Comparison of ENCODE assay signal across 10 cellular contexts in genomic region chr1:214404571-214405213, GRCh38.
A peak's percentile ranks its signal among the peaks of the same experiment; 100 is the strongest.
DNase-seq lines count a peak whose midpoint lies in the region; ATAC-seq and TF ChIP-seq lines count a peak whose summit lies in the region.
"Had no signal": no experiment of that assay in that cellular context is flagged by ENCODE, and none has a peak within 500 bp of the region (broad histone marks: within the 10 kb centered on the region; RNA-seq: fewer than 3 reads in every experiment).

No MANE protein-coding gene starts in this region.

- H3K27me3 ChIP-seq in mesenchymal stem cell (ENCODE audit: control insufficient read depth in 1 of 2, insufficient read depth in 1 of 2, low read length in 2 of 2) (no peaks in the 10 kb centered on the region), BE2C (peaks cover 6% of the 10 kb centered on the region), thyroid gland (no peaks in the 10 kb centered on the region)

- peak overlapping the region; percentile 94 to 97 for H2BK12ac ChIP-seq in mesenchymal stem cell (ENCODE audit: low read length in 2 of 2)

- peak overlapping the region; percentile 68 for H3K4me2 ChIP-seq in mesenchymal stem cell (ENCODE audit: low read length, poor library complexity, severe bottlenecking)

- H3K4me3 ChIP-seq in mesenchymal stem cell (ENCODE audit: insufficient read depth in 1 of 2, low read depth in 1 of 2, low read length in 2 of 2) (no peak overlapping the region), BE2C (ENCODE audit: low read depth, low read length) (no peak overlapping the region), thyroid gland (replicated peaks in 1 of 3) (no peak overlapping the region)

- H3K9me3 Mint-ChIP-seq in activated T-helper 17 cell treated with anti-CD3 and anti-CD28 coated beads, Interleukin-2, amount 50 U/mL, for 72 hours = no peaks in the 10 kb centered on the region
- H3K9me3 Mint-ChIP-seq: IgD-negative memory B cell had no signal

- no peaks in the 10 kb centered on the region for H3K4me1 Mint-ChIP-seq in activated T-helper 17 cell treated with anti-CD3 and anti-CD28 coated beads, Interleukin-2, amount 50 U/mL, for 72 hours
- H3K4me1 Mint-ChIP-seq: IgD-negative memory B cell had no signal

- no peak overlapping the region for H3K9ac ChIP-seq in mesenchymal stem cell (ENCODE audit: low read length)

- no peaks in the 10 kb centered on the region for H3K9me3 ChIP-seq in mesenchymal stem cell (ENCODE audit: control insufficient read depth, low read length)
- no peaks in the 10 kb centered on the region for H3K9me3 ChIP-seq in BE2C
- H3K9me3 ChIP-seq in thyroid gland = no peaks in the 10 kb centered on the region

- H2AK5ac ChIP-seq in mesenchymal stem cell (ENCODE audit: low read length, severe bottlenecking) = peak overlapping the region; percentile 100

- peak; percentile 30 for ATAC-seq in GM19397 (IDR thresholded peaks at IDR 0.05; ENCODE audit: unreplicated experiment)
- ATAC-seq in HG03196 (IDR thresholded peaks at IDR 0.05; ENCODE audit: unreplicated experiment) = peak; percentile 36
- ATAC-seq in activated T-helper 17 cell treated with anti-CD3 and anti-CD28 coated beads, Interleukin-2, amount 50 U/mL, for 72 hours (replicated peaks) = peak; percentile 25
- ATAC-seq: left cardiac atrium had no signal

- no peak for TF ChIP-seq POLR2A in thyroid gland (IDR thresholded peaks at IDR 0.05)

- H3K27me3 Mint-ChIP-seq in activated T-helper 17 cell treated with anti-CD3 and anti-CD28 coated beads, Interleukin-2, amount 50 U/mL, for 72 hours = peaks cover 9% of the 10 kb centered on the region

- TF ChIP-seq CTCF in BE2C (IDR thresholded peaks at IDR 0.05; ENCODE audit: low read depth, low read length) (no peak), thyroid gland (IDR thresholded peaks at IDR 0.05) (no peak)

- H4K91ac ChIP-seq in mesenchymal stem cell (ENCODE audit: low read length) = peak overlapping the region; percentile 96

- peak overlapping the region; percentile 97 for H2BK120ac ChIP-seq in mesenchymal stem cell (ENCODE audit: low read depth, low read length)

- intact Hi-C loops in thyroid gland (cut with DNase I) = no loop called here

- H3K18ac ChIP-seq in mesenchymal stem cell (ENCODE audit: low read depth in 1 of 2, low read length in 2 of 2) = peak overlapping the region; percentile 91 to 99

- no peak overlapping the region for H3K14ac ChIP-seq in mesenchymal stem cell (ENCODE audit: low read length in 2 of 2)

- 7% methylated on average over 9 of the region's 9 CpGs for WGBS in mesenchymal stem cell
- WGBS in thyroid gland, 2 donors = 84 to 86% methylated on average over 9 of the region's 9 CpGs

- H2BK5ac ChIP-seq in mesenchymal stem cell (ENCODE audit: low read depth, low read length, poor library complexity, severe bottlenecking) = peak overlapping the region; percentile 100

- no peak overlapping the region for H2AFZ ChIP-seq in mesenchymal stem cell (ENCODE audit: low read depth, low read length)

- H3K36me3 ChIP-seq in mesenchymal stem cell (ENCODE audit: control insufficient read depth in 1 of 2, insufficient read depth in 2 of 2, low read depth in 1 of 2, low read length in 2 of 2) (peaks cover 13 to 45% of the 10 kb centered on the region in 2 experiments), BE2C (no peaks in the 10 kb centered on the region), thyroid gland (peaks cover 0 to 2% of the 10 kb centered on the region in 2 donors)

- H3K4me1 ChIP-seq in mesenchymal stem cell (ENCODE audit: control insufficient read depth, insufficient read depth, low read depth, low read length) = peaks cover 20% of the 10 kb centered on the region
- no peaks in the 10 kb centered on the region for H3K4me1 ChIP-seq in BE2C
- peaks cover 0 to 10% of the 10 kb centered on the region in 2 donors for H3K4me1 ChIP-seq in thyroid gland

- H2BK15ac ChIP-seq in mesenchymal stem cell (ENCODE audit: low read depth, poor library complexity, severe bottlenecking) = peak overlapping the region; percentile 62

- peak overlapping the region; percentile 5 for H3K27ac Mint-ChIP-seq in activated T-helper 17 cell treated with anti-CD3 and anti-CD28 coated beads, Interleukin-2, amount 50 U/mL, for 72 hours
- H3K27ac Mint-ChIP-seq: IgD-negative memory B cell had no signal

- H3K4ac ChIP-seq in mesenchymal stem cell (ENCODE audit: low read depth in 1 of 2, low read length in 2 of 2) = peak overlapping the region; percentile 93 to 99

- H3K36me3 Mint-ChIP-seq in activated T-helper 17 cell treated with anti-CD3 and anti-CD28 coated beads, Interleukin-2, amount 50 U/mL, for 72 hours (ENCODE audit: low read depth) = no peaks in the 10 kb centered on the region
- H3K36me3 Mint-ChIP-seq: IgD-negative memory B cell had no signal

- no peak overlapping the region for H3K23ac ChIP-seq in mesenchymal stem cell (ENCODE audit: low read length in 2 of 2)

- H3K79me1 ChIP-seq in mesenchymal stem cell (replicated peaks; ENCODE audit: low read length, poor library complexity, severe bottlenecking) = no peaks in the 10 kb centered on the region

- H3K27ac ChIP-seq in mesenchymal stem cell (ENCODE audit: low read length, poor library complexity, severe bottlenecking) = peak overlapping the region; percentile 100
- H3K27ac ChIP-seq in thyroid gland = no peak overlapping the region

- H4K8ac ChIP-seq in mesenchymal stem cell (ENCODE audit: low read length) = peak overlapping the region; percentile 85

- peak; percentile 92 for DNase-seq in mesenchymal stem cell
- DNase-seq in stimulated activated CD8-positive, alpha-beta memory T cell treated with anti-CD3 and anti-CD28 coated beads, Interleukin-4, amount 100 ng/mL, for 48 hours = no peak
- no peak for DNase-seq in BE2C
- DNase-seq in thyroid gland = no peak
- no peak for DNase-seq in Kasumi-1 (lab: John Stamatoyannopoulos, UW)
- DNase-seq: left cardiac atrium had no signal

- no peak overlapping the region for H3K4me3 Mint-ChIP-seq in activated T-helper 17 cell treated with anti-CD3 and anti-CD28 coated beads, Interleukin-2, amount 50 U/mL, for 72 hours
- H3K4me3 Mint-ChIP-seq: IgD-negative memory B cell had no signal
